Comparison of ENCODE assay signal across 28 cellular contexts in the genomic region with DNA sequence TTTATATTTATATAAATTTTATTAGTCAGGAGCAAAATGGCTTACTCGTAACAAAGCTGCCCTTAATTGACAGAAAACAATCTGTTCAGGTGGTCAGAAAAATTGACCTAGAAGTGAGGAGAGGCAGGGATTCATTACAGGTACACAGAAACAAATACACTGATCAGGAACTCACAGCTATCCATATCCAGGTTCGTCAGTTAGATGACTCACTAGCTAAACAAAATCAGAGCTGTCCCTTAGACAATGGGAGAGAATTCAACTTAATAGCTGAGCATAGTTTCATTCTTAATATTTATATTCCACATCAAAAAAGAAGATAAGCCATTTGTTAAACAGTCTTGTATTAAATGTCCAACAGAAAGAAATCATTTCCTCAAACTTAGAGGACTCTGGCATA.
"Had no signal": no experiment of that assay in that cellular context is flagged by ENCODE, and none has a peak within 500 bp of the region (broad histone marks: within the 10 kb centered on the region; RNA-seq: fewer than 3 reads in every experiment).

No MANE protein-coding gene starts in this region.

- H3K27me3 ChIP-seq: MG63 had no signal

- H3K4me3 Mint-ChIP-seq: activated CD4-positive, alpha-beta memory T cell treated with anti-CD3 and anti-CD28 coated beads, Interleukin-2, amount 10 ng/mL, durations not matched to agents 7 days and 5 days; activated CD4-positive, alpha-beta T cell treated with anti-CD3 and anti-CD28 coated beads for 36 hours; activated naive CD4-positive, alpha-beta T cell treated with anti-CD3 and anti-CD28 coated beads, Interleukin-2, amount 10 ng/mL, durations not matched to agents 7 days and 5 days; activated naive CD8-positive, alpha-beta T cell treated with anti-CD3 and anti-CD28 coated beads for 36 hours; activated T-cell treated with anti-CD3 and anti-CD28 coated beads, Interleukin-2, amount 50 U/mL, for 72 hours; T-cell had no signal

- H3K27ac Mint-ChIP-seq: activated CD4-positive, alpha-beta memory T cell treated with anti-CD3 and anti-CD28 coated beads, Interleukin-2, amount 10 ng/mL, durations not matched to agents 7 days and 5 days; activated CD4-positive, alpha-beta T cell treated with anti-CD3 and anti-CD28 coated beads for 36 hours; activated naive CD4-positive, alpha-beta T cell treated with anti-CD3 and anti-CD28 coated beads, Interleukin-2, amount 10 ng/mL, durations not matched to agents 7 days and 5 days; activated naive CD8-positive, alpha-beta T cell treated with anti-CD3 and anti-CD28 coated beads for 36 hours; activated T-cell treated with anti-CD3 and anti-CD28 coated beads, Interleukin-2, amount 50 U/mL, for 72 hours; activated T-helper 2 cell treated with anti-CD3 and anti-CD28 coated beads, Interferon-gamma antibody, Interleukin-2, Interleukin-4, amounts not matched to agents 10 μg/mL and 5 μg/mL and 100 μg/mL, durations not matched to agents 14 hours and 24 hours and 36 hours; T-cell had no signal

- H3K4me2 ChIP-seq: KMS-11 had no signal

- ATAC-seq: activated CD4-positive, alpha-beta T cell treated with anti-CD3 and anti-CD28 coated beads for 36 hours; activated T-cell treated with anti-CD3 and anti-CD28 coated beads, Interleukin-2, amount 50 U/mL, for 72 hours; T-cell had no signal

- H3K9ac ChIP-seq: KMS-11 had no signal

- FAIRE-seq: TTC549 had no signal

- H3K4me3 ChIP-seq: MG63, SK-N-MC had no signal

- H3K4me1 Mint-ChIP-seq: activated naive CD4-positive, alpha-beta T cell treated with anti-CD3 and anti-CD28 coated beads, Interleukin-2, amount 10 ng/mL, durations not matched to agents 7 days and 5 days; activated naive CD8-positive, alpha-beta T cell treated with anti-CD3 and anti-CD28 coated beads for 36 hours; T-cell had no signal

- H3K27me3 Mint-ChIP-seq: activated CD4-positive, alpha-beta memory T cell treated with anti-CD3 and anti-CD28 coated beads, Interleukin-2, amount 10 ng/mL, durations not matched to agents 7 days and 5 days; activated CD4-positive, alpha-beta T cell treated with anti-CD3 and anti-CD28 coated beads for 36 hours; activated naive CD4-positive, alpha-beta T cell treated with anti-CD3 and anti-CD28 coated beads, Interleukin-2, amount 10 ng/mL, durations not matched to agents 7 days and 5 days; activated naive CD8-positive, alpha-beta T cell treated with anti-CD3 and anti-CD28 coated beads for 36 hours; T-cell had no signal

- H3K27ac ChIP-seq: KMS-11, SK-N-MC, VCaP had no signal

- H3K9me3 Mint-ChIP-seq: activated CD4-positive, alpha-beta memory T cell treated with anti-CD3 and anti-CD28 coated beads, Interleukin-2, amount 10 ng/mL, durations not matched to agents 7 days and 5 days; activated naive CD4-positive, alpha-beta T cell treated with anti-CD3 and anti-CD28 coated beads, Interleukin-2, amount 10 ng/mL, durations not matched to agents 7 days and 5 days; activated naive CD8-positive, alpha-beta T cell treated with anti-CD3 and anti-CD28 coated beads for 36 hours; activated T-cell treated with anti-CD3 and anti-CD28 coated beads, Interleukin-2, amount 50 U/mL, for 72 hours; T-cell had no signal

- DNase-seq: activated CD4-positive, alpha-beta memory T cell treated with anti-CD3 and anti-CD28 coated beads, Interleukin-2, amount 10 ng/mL, durations not matched to agents 7 days and 5 days; activated CD4-positive, alpha-beta T cell treated with anti-CD3 and anti-CD28 coated beads for 36 hours; activated CD4-positive, alpha-beta T cell treated with anti-CD3 and anti-CD28 coated beads, Interleukin-2, amount 50 U/mL, for 1 hour; activated CD4-positive, CD25-positive, alpha-beta regulatory T cell; activated CD8-positive, alpha-beta memory T cell treated with anti-CD3 and anti-CD28 coated beads, Interleukin-2, amount 50 U/mL, for 4 hours; activated gamma-delta T cell treated with Interleukin-2 at 50 U/mL for 16 hours; activated naive CD4-positive, alpha-beta T cell treated with anti-CD3 and anti-CD28 coated beads, Interleukin-2, amount 10 ng/mL, durations not matched to agents 7 days and 5 days; activated naive CD8-positive, alpha-beta T cell treated with anti-CD3 and anti-CD28 coated beads for 36 hours; activated T-cell treated with anti-CD3 and anti-CD28 coated beads, Interleukin-2, amount 50 U/mL, for 72 hours; central memory CD4-positive, alpha-beta T cell; MG63; MV-4-11; NCI-H1092 treated with DMSO at 0.1 percent for 48 hours; NCI-H1417 treated with DMSO at 0.1 percent for 48 hours; NCI-H1694; NCI-H2029; NCI-H2107; NCI-H2171 treated with DMSO at 0.1 percent for 48 hours; NCI-H510A treated with DMSO at 0.1 percent for 48 hours; SIG-M5; T-cell; T-helper 2 cell; T1000 had no signal
